In genomic region chr22:42442746-42443145, GRCh38 we compare ENCODE assay signal across 2 cellular contexts.
TF ChIP-seq lines count a peak whose summit lies in the region.

No MANE protein-coding gene starts in this region.

TF ChIP-seq in HepG2, 621 proteins besides CTCF, POLR2A, EP300 and RAD21:
- TF ChIP-seq TOE1 (CRISPR knock-in tag; IDR thresholded peaks at IDR 0.05): no peak
- TF ChIP-seq MAFK (conservative IDR thresholded peaks at IDR 0.05 in 1 of 2, IDR thresholded peaks at IDR 0.05 in 1 of 2; ENCODE audit: low read length in 2 of 2): peak; percentile 91 to 92
- peak; percentile 88 for TF ChIP-seq MAFF (IDR thresholded peaks at IDR 0.05; ENCODE audit: low read depth, low read length)

TF ChIP-seq in H1, 55 proteins besides CTCF, POLR2A, EP300 and RAD21:
- TF ChIP-seq SIX5 (IDR thresholded peaks at IDR 0.05; ENCODE audit: low read depth, low read length) (no peak), JUND (IDR thresholded peaks at IDR 0.05; ENCODE audit: low read length) (no peak), MAFK (IDR thresholded peaks at IDR 0.05; ENCODE audit: low read depth, low read length) (peak; percentile 25; the same call in 1 of the 2 replicates)
